Comparison of ENCODE assay signal across 1 cellular context in genomic region chr4:10893417-10893816, GRCh38.
TF ChIP-seq lines count a peak whose summit lies in the region.

No MANE protein-coding gene starts in this region.

TF ChIP-seq in H1, 55 proteins besides CTCF, POLR2A, EP300 and RAD21:
- TF ChIP-seq SIRT6 (IDR thresholded peaks at IDR 0.05; ENCODE audit: low read length) = no peak
- no peak for TF ChIP-seq HDAC2 (IDR thresholded peaks at IDR 0.05; ENCODE audit: borderline replicate concordance in 1 of 2, low read depth in 2 of 2, low read length in 2 of 2)
- no peak for TF ChIP-seq TCF12 (IDR thresholded peaks at IDR 0.05; ENCODE audit: low read depth, low read length)
- TF ChIP-seq RBBP5 (IDR thresholded peaks at IDR 0.05; ENCODE audit: borderline replicate concordance, low read depth, low read length) = no peak
- TF ChIP-seq RXRA (IDR thresholded peaks at IDR 0.05; ENCODE audit: insufficient read depth, low read depth, low read length) = no peak
- TF ChIP-seq NRF1 (IDR thresholded peaks at IDR 0.05; ENCODE audit: low read depth, low read length) = no peak
- no peak for TF ChIP-seq TEAD4 (IDR thresholded peaks at IDR 0.05; ENCODE audit: low read depth, low read length)
- no peak for TF ChIP-seq CHD1 (IDR thresholded peaks at IDR 0.05; ENCODE audit: low read depth, low read length)
- TF ChIP-seq EZH2 (IDR thresholded peaks at IDR 0.05; ENCODE audit: low read depth, low read length, severe bottlenecking) = no peak
